In the genomic region with DNA sequence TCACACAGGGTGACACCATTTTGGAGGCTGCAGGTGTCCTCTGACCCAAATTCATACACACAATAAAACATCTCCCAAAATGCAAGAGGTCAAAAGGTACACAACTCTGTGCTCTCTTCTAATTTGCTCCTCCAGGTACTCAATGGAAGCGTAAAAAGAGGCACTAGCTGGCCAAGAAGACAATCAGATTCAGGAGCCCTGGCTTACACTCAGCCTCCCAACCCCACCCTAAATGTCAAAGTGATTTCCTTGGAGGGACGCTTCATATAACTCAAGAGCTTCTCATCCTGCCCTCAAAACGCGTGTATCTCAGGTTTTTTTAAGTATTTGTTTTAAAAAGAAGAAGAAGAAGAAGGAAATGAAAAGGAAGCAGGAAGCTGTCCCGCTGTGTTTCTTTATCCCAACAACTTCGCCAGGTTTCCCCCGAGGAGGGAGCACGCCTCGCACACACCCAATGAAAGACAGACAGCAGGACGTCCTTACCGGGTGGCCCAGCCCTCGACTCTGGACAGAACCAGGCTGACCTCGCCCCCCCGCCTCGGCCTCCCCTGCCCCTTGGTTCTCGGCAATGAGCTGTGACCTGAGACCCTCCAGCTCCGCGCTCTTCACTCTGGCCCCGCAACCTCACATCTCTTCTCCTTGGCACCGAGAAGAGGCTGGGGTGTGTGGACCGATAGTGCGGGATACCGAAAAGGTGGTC, we compare ENCODE assay signal across 13 cellular contexts.
DNase-seq lines count a peak whose midpoint lies in the region; ATAC-seq, FAIRE-seq and TF ChIP-seq lines count a peak whose summit lies in the region.
"Had no signal": no experiment of that assay in that cellular context is flagged by ENCODE, and none has a peak within 500 bp of the region (broad histone marks: within the 10 kb centered on the region; RNA-seq: fewer than 3 reads in every experiment).

No MANE protein-coding gene starts in this region.

- no peak for TF ChIP-seq RAD21 in H1 (IDR thresholded peaks at IDR 0.05 in 1 of 2, conservative IDR thresholded peaks at IDR 0.05 in 1 of 2; ENCODE audit: low read depth in 2 of 2, low read length in 2 of 2)

- peak overlapping the region; percentile 32 to 64 (median 52) for H3K4me3 ChIP-seq in H1 (ENCODE audit: extremely low read depth in 1 of 4, insufficient read depth in 2 of 4, low read depth in 3 of 4, low read length in 4 of 4)
- peak overlapping the region; percentile 43 for H3K4me3 ChIP-seq in lower lobe of right lung
- peak overlapping the region; percentile 47 for H3K4me3 ChIP-seq in thymus (ENCODE audit: low read length)

- no peaks in the 10 kb centered on the region for H3K79me2 ChIP-seq in H1 (ENCODE audit: control insufficient read depth in 1 of 2, insufficient read depth in 2 of 2, low read length in 2 of 2)

- no peak for TF ChIP-seq POLR2A in H1 (IDR thresholded peaks at IDR 0.05; ENCODE audit: control extremely low read depth in 1 of 2, low read depth in 2 of 2, low read length in 2 of 2)

- ATAC-seq in lower lobe of right lung = peak; percentile 16 to 61

- H3K36me3 ChIP-seq in H1 (ENCODE audit: control insufficient read depth in 2 of 4, insufficient read depth in 4 of 4, low read length in 3 of 4) (no peaks in the 10 kb centered on the region), lower lobe of right lung (no peaks in the 10 kb centered on the region), thymus (ENCODE audit: control insufficient read depth, insufficient read depth) (no peaks in the 10 kb centered on the region)

- intact Hi-C loops in lower lobe of right lung (cut with DNase I) = no loop called here

- no peak overlapping the region for H2BK15ac ChIP-seq in H1 (ENCODE audit: low read length)

- peak overlapping the region; percentile 86 to 92 for H3K4me2 ChIP-seq in H1 (ENCODE audit: insufficient read depth in 1 of 2, low read depth in 2 of 2, low read length in 2 of 2)

- no peaks in the 10 kb centered on the region for H3K79me1 ChIP-seq in H1 (ENCODE audit: low read depth, low read length)

- peak overlapping the region; percentile 6; the same call in 1 of the 2 replicates for H2BK5ac ChIP-seq in H1 (ENCODE audit: low read depth, low read length)

- no peak overlapping the region for H3K23ac ChIP-seq in H1 (ENCODE audit: insufficient read length)

- 7% methylated on average over 16 of the region's 23 CpGs; no CpG with 5 or more reads in 1 of the 2 experiments for WGBS in H1 (ENCODE audit: extremely low coverage in 1 of 2, insufficient coverage in 1 of 2, insufficient read length in 1 of 2, insufficient replicate concordance in 2 of 2, low coverage in 1 of 2, low lambda C conversion rate in 2 of 2, missing lambda C conversion rate in 1 of 2), 2 experiments
- 9% methylated on average over 23 of the region's 23 CpGs for WGBS in thymus

- H4K5ac ChIP-seq in H1 (ENCODE audit: insufficient read length, low read depth, low read length) = no peak overlapping the region

- H2BK120ac ChIP-seq in H1 (replicated peaks; ENCODE audit: low read depth, low read length) = no peak overlapping the region

- H3K56ac ChIP-seq in H1 (replicated peaks; ENCODE audit: insufficient read length, low read depth, low read length) = no peak overlapping the region

- H3K4ac ChIP-seq in H1 (replicated peaks; ENCODE audit: insufficient read length, low read depth, low read length) = no peak overlapping the region

- H3K18ac ChIP-seq in H1 (ENCODE audit: extremely low read depth, low read length) = peak overlapping the region; percentile 56; the same call in 1 of the 2 replicates

- peaks cover 4% of the 10 kb centered on the region; the same call in 1 of the 2 replicates for H3K23me2 ChIP-seq in H1 (ENCODE audit: low read depth, low read length)

- H2AFZ ChIP-seq in H1 (ENCODE audit: low read length) = peak overlapping the region; percentile 51; the same call in 1 of the 2 replicates

- H4K20me1 ChIP-seq in H1 (replicated peaks in 1 of 2; ENCODE audit: control insufficient read depth in 1 of 2, insufficient read depth in 2 of 2, low read length in 2 of 2) = no peaks in the 10 kb centered on the region

- H3K27me3 ChIP-seq in H1 (replicated peaks in 1 of 4; ENCODE audit: control insufficient read depth in 3 of 4, extremely low read depth in 1 of 4, insufficient read depth in 3 of 4, low read length in 3 of 4) (peaks cover 6 to 35% (median 25%) of the 10 kb centered on the region in 4 experiments), lower lobe of right lung (ENCODE audit: low read depth) (peaks cover 26% of the 10 kb centered on the region), thymus (ENCODE audit: control insufficient read depth, insufficient read depth) (peaks cover 22% of the 10 kb centered on the region)

- CTCF ChIA-PET in H1 (lab: Charles Lee; ENCODE audit: partially characterized antibody) = interaction anchor here (0.8 to 1.7 kb wide), 4 partner anchors 59 to 332 kb away, joined by 3 read pairs; no protein-coding TSS in a partner anchor

- POLR2A ChIA-PET in H1 (lab: Charles Lee; ENCODE audit: partially characterized antibody) = interaction anchor here (1.6 kb wide), 1 partner anchor 19 kb away, joined by 4 read pairs; no protein-coding TSS in a partner anchor

- no peak for TF ChIP-seq EP300 in H1 (IDR thresholded peaks at IDR 0.05; ENCODE audit: borderline replicate concordance in 1 of 2, low read depth in 2 of 2, low read length in 2 of 2)

- H4K91ac ChIP-seq in H1 (replicated peaks; ENCODE audit: insufficient read length, low read length) = no peak overlapping the region

- no peak overlapping the region for H2BK20ac ChIP-seq in H1 (ENCODE audit: low read length)

- H3K9me3 ChIP-seq in H1 (ENCODE audit: insufficient read depth in 2 of 2, low read depth in 1 of 2, low read length in 1 of 2) (no peaks in the 10 kb centered on the region), lower lobe of right lung (no peaks in the 10 kb centered on the region), thymus (ENCODE audit: control insufficient read depth) (no peaks in the 10 kb centered on the region)

- DNase-seq in DMS 273 (lab: John Stamatoyannopoulos, UW; ENCODE audit: unreplicated experiment) = peak; percentile 19
- DNase-seq in DMS 273 treated with DMSO at 0.1 percent for 48 hours (lab: John Stamatoyannopoulos, UW) = no peak
- peak in 1 of 2 experiments; percentile 64 for DNase-seq in H1 (ENCODE audit: low read depth in 1 of 2, low spot score in 2 of 2)
- peak; percentile 37 for DNase-seq in lower lobe of right lung
- no peak for DNase-seq in OCI-M1 (lab: John Stamatoyannopoulos, UW)
- no peak for DNase-seq in glomerular visceral epithelial cell (ENCODE audit: extremely low spot score)
- DNase-seq in activated CD4-positive, CD25-positive, alpha-beta regulatory T cell (lab: John Stamatoyannopoulos, UW) = no peak
- DNase-seq: MM.1S; NCI-H748 treated with DMSO at 0.1 percent for 48 hours; stimulated activated CD4-positive, alpha-beta T cell treated with anti-CD3 and anti-CD28 coated beads, Interleukin-4, amount 100 ng/mL, for 1 hour; SW 1271 had no signal

- peak overlapping the region; percentile 59; the same call in 1 of the 2 replicates for H4K8ac ChIP-seq in H1 (ENCODE audit: extremely low read depth, insufficient read depth, low read length)

- H2AK5ac ChIP-seq in H1 (ENCODE audit: low read depth, low read length) = no peak overlapping the region

- no peak for FAIRE-seq in H1 (lab: Jason Lieb, UNC)

- no peak overlapping the region for H3K27ac ChIP-seq in H1 (ENCODE audit: low read depth, low read length)
- no peak overlapping the region for H3K27ac ChIP-seq in lower lobe of right lung
- no peak overlapping the region for H3K27ac ChIP-seq in thymus (ENCODE audit: low read depth)
- H3K27ac ChIP-seq: 22Rv1 had no signal

- no peak overlapping the region for H2BK12ac ChIP-seq in H1 (ENCODE audit: low read depth, low read length)

- H3K14ac ChIP-seq in H1 (ENCODE audit: insufficient read length) = no peak overlapping the region

- TF ChIP-seq CTCF in H1 (IDR thresholded peaks at IDR 0.05; ENCODE audit: control extremely low read depth in 1 of 3, insufficient read depth in 1 of 3, low read depth in 1 of 3, low read length in 3 of 3) = no peak
- no peak for TF ChIP-seq CTCF in lower lobe of right lung (IDR thresholded peaks at IDR 0.05)

- H3K4me1 ChIP-seq in H1 (replicated peaks in 1 of 4; ENCODE audit: control insufficient read depth in 3 of 4, insufficient read depth in 4 of 4, low read length in 3 of 4) (peaks cover 3 to 8% (median 5%) of the 10 kb centered on the region in 4 experiments; a peak in 4 of 7 replicates), lower lobe of right lung (peaks cover 7% of the 10 kb centered on the region), thymus (ENCODE audit: control insufficient read depth, insufficient read depth, low read length) (peaks cover 2% of the 10 kb centered on the region)

- no peak overlapping the region for H3K9ac ChIP-seq in H1 (replicated peaks in 1 of 4; ENCODE audit: extremely low read depth in 1 of 4, low read depth in 3 of 4, low read length in 3 of 4)

TF ChIP-seq in H1, 55 proteins besides CTCF, POLR2A, EP300 and RAD21:
- no peak for TF ChIP-seq RNF2 (IDR thresholded peaks at IDR 0.05; ENCODE audit: borderline replicate concordance, low read depth, low read length, missing control alignments, poor library complexity, severe bottlenecking)
- 0 out of 2 replicates have a peak, but pooled peaks have one; percentile 25 for TF ChIP-seq RBBP5 (IDR thresholded peaks at IDR 0.05; ENCODE audit: borderline replicate concordance, low read depth, low read length)
- no peak for TF ChIP-seq POLR2AphosphoS5 (IDR thresholded peaks at IDR 0.05; ENCODE audit: low read depth, low read length)

Comparison
In these comparisons a context has a peak if more than half of its experiments do, and no peak if none do; other contexts are left out.
1. DNase-seq: peak in DMS 273 (single experiment) and lower lobe of right lung (single experiment); none in DMS 273 treated with DMSO at 0.1 percent for 48 hours (single experiment), OCI-M1 (single experiment), glomerular visceral epithelial cell (single experiment) and activated CD4-positive, CD25-positive, alpha-beta regulatory T cell (0 of 4).
2. Peak in every context shown above with its lines, with median percentiles within 50 percentile points of each other: H3K4me3 ChIP-seq.